Comparison of ENCODE assay signal across 10 cellular contexts in the genomic region with DNA sequence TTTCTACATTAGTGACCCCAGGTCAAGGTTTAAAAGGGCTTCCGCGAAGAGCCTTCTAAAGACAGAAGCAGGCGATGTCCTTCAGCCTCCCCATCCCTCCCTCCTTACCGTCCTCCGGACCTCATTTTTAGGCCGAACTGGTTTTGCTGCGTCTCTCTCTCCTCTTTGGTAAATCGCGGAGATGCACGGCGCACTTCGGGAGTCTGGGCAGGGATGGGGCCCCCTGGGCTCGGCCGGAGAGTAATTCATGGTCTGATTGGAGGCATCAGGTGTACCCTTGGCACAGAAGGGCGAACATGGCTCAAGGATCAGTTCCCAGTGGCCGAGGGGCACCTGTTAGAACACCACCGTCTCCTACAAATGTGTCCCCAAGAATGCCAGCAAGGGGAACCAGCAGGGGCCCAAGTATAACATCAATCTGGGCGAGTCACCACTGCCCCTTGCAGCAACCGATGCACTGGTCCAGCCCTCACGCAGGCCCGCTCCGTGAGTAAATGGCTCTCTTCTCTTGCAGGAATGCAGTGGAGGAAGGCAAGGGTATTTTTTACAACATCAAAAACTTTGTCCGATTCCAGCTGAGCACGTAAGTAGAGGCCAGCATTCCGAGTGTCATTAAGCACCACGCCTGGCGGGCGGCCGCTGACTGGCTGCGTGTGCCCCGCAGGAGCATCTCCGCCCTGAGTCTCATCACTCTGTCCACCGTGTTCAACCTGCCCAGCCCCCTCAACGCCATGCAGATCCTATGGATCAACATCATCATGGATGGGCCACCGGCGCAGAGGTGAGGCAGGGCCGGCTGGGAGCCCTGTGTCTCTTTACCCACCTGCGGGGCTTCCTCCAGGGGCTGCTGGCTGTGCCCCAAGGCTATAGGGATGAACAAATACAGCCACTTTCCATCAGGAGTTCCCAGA.
"Had no signal": no experiment of that assay in that cellular context is flagged by ENCODE, and none has a peak within 500 bp of the region (broad histone marks: within the 10 kb centered on the region; RNA-seq: fewer than 3 reads in every experiment).

No MANE protein-coding gene starts in this region.

- H3K9me3 Mint-ChIP-seq: stimulated activated naive B cell treated with anti-CD40 and anti-IgM and Interleukin-4, amounts not matched to agents 10 μg/mL and 1 μg/mL and 100 μg/mL, for 72 hours; T-cell had no signal

- ATAC-seq: stimulated activated naive B cell treated with anti-CD40 and anti-IgM and Interleukin-4, amounts not matched to agents 10 μg/mL and 1 μg/mL and 100 μg/mL, for 72 hours; T-cell had no signal

- H3K27me3 Mint-ChIP-seq: stimulated activated naive B cell treated with anti-CD40 and anti-IgM and Interleukin-4, amounts not matched to agents 10 μg/mL and 1 μg/mL and 100 μg/mL, for 72 hours; T-cell had no signal

- H3K4me3 ChIP-seq: ovary, tibial artery had no signal

- H3K27ac Mint-ChIP-seq: nephron; stimulated activated naive B cell treated with anti-CD40 and anti-IgM and Interleukin-4, amounts not matched to agents 10 μg/mL and 1 μg/mL and 100 μg/mL, for 72 hours; T-cell had no signal

- H3K36me3 ChIP-seq: ovary had no signal

- DNase-seq: activated CD4-positive, alpha-beta T cell treated with anti-CD3 and anti-CD28 coated beads, Interleukin-2, amount 50 U/mL, for 4 hours; activated CD4-positive, CD25-positive, alpha-beta regulatory T cell treated with anti-CD3 and anti-CD28 coated beads, Interleukin-2, amount 50 U/mL, for 72 hours; activated naive CD4-positive, alpha-beta T cell; stimulated activated CD4-positive, alpha-beta T cell treated with anti-CD3 and anti-CD28 coated beads, Interleukin-2, amount 100 ng/mL, for 48 hours; stimulated activated naive B cell treated with anti-CD40 and anti-IgM and Interleukin-4, amounts not matched to agents 10 μg/mL and 1 μg/mL and 100 μg/mL, for 72 hours; T-cell; T1000 had no signal

- H3K27me3 ChIP-seq: ovary, tibial artery had no signal

- H3K4me3 Mint-ChIP-seq: nephron; stimulated activated naive B cell treated with anti-CD40 and anti-IgM and Interleukin-4, amounts not matched to agents 10 μg/mL and 1 μg/mL and 100 μg/mL, for 72 hours; T-cell had no signal

- H3K4me1 ChIP-seq: tibial artery had no signal

- H3K4me1 Mint-ChIP-seq: stimulated activated naive B cell treated with anti-CD40 and anti-IgM and Interleukin-4, amounts not matched to agents 10 μg/mL and 1 μg/mL and 100 μg/mL, for 72 hours had no signal

- H3K27ac ChIP-seq: ovary, tibial artery had no signal

- H3K9me3 ChIP-seq: ovary, tibial artery had no signal
